In the genomic region with DNA sequence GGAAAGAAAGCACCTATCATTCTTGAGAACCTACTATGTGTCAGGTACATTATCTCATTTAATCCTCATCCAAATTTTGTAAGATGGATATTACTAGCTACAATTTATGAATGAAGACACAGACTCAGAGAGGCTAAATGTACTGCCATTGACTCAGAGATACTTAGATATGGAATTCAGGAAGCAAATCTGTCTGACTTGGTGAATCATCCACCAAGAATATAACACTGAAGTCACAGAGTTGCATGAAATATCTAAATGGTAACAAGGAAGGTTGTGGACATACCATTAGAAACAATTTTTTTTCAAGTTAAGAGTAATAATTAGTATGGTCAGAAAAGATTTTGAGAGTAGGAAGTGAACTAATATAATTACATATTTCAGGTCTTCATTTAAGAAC, we compare ENCODE assay signal across 17 cellular contexts. TPM values are rescaled to one million over a fixed set of nuclear protein-coding genes. Genes with fewer than 3 reads are reported as not detected.
A peak's percentile ranks its signal among the peaks of the same experiment; 100 is the strongest.
DNase-seq lines count a peak whose midpoint lies in the region; TF ChIP-seq lines count a peak whose summit lies in the region.
"Had no signal": no experiment of that assay in that cellular context is flagged by ENCODE, and none has a peak within 500 bp of the region (broad histone marks: within the 10 kb centered on the region; RNA-seq: fewer than 3 reads in every experiment).

No MANE protein-coding gene starts in this region.

- H3K27ac ChIP-seq in mammary epithelial cell (ENCODE audit: insufficient read depth, low read depth, low read length) = no peak overlapping the region
- H3K27ac ChIP-seq in CD8-positive, alpha-beta memory T cell (ENCODE audit: low read depth, low read length) = no peak overlapping the region
- H3K27ac ChIP-seq: colonic mucosa, thyroid gland had no signal

- TF ChIP-seq CTCF in AG10803 (conservative IDR thresholded peaks at IDR 0.05; ENCODE audit: low read length) (no peak), mammary epithelial cell (conservative IDR thresholded peaks at IDR 0.05 in 1 of 2, IDR thresholded peaks at IDR 0.05 in 1 of 2; ENCODE audit: extremely low read depth in 1 of 2, insufficient read depth in 1 of 2, low read depth in 1 of 2, low read length in 2 of 2) (no peak), kidney epithelial cell (IDR thresholded peaks at IDR 0.05; ENCODE audit: insufficient read depth, low read length, poor library complexity, severe bottlenecking) (no peak)

- dilution Hi-C loops in mammary epithelial cell (cut with HindIII; ENCODE audit: low sequenced_read_pairs) = no loop called here

- H3K79me2 ChIP-seq in mammary epithelial cell (ENCODE audit: insufficient read depth, low read length) = no peaks in the 10 kb centered on the region

- peaks cover 3% of the 10 kb centered on the region for H3K9me3 ChIP-seq in mammary epithelial cell (replicated peaks; ENCODE audit: insufficient read depth, low read length)
- no peaks in the 10 kb centered on the region for H3K9me3 ChIP-seq in CD8-positive, alpha-beta memory T cell (ENCODE audit: low read length)
- H3K9me3 ChIP-seq: colonic mucosa, thyroid gland had no signal

- no peaks in the 10 kb centered on the region for H3K36me3 ChIP-seq in mammary epithelial cell (ENCODE audit: insufficient read depth, low read length)
- no peaks in the 10 kb centered on the region for H3K36me3 ChIP-seq in kidney epithelial cell (ENCODE audit: control insufficient read depth, insufficient read depth, low read length)
- H3K36me3 ChIP-seq in CD8-positive, alpha-beta memory T cell (ENCODE audit: insufficient read depth, low read length) = no peaks in the 10 kb centered on the region
- H3K36me3 ChIP-seq: colonic mucosa, thyroid gland had no signal

- peaks cover 0 to 9% (median 2%) of the 10 kb centered on the region in 3 donors for H3K36me3 Mint-ChIP-seq in CD8-positive, alpha-beta memory T cell
- H3K36me3 Mint-ChIP-seq: CD8-positive, alpha-beta T cell had no signal

- H3K4me3 Mint-ChIP-seq in CD8-positive, alpha-beta memory T cell = no peak overlapping the region
- H3K4me3 Mint-ChIP-seq: activated naive CD4-positive, alpha-beta T cell treated with anti-CD3 and anti-CD28 coated beads, Interleukin-2, amount 10 ng/mL, durations not matched to agents 7 days and 5 days; CD8-positive, alpha-beta T cell had no signal

- peaks cover 12 to 54% of the 10 kb centered on the region in 2 donors for H3K27me3 Mint-ChIP-seq in CD8-positive, alpha-beta memory T cell

- H2AFZ ChIP-seq in mammary epithelial cell (ENCODE audit: low read depth, low read length) = no peak overlapping the region

- H3K9me3 Mint-ChIP-seq in CD8-positive, alpha-beta memory T cell = peaks cover 3 to 11% (median 9%) of the 10 kb centered on the region in 5 donors

- intact Hi-C loops in mammary epithelial cell (cut with micrococcal nuclease) = no loop called here

- no TSS peak for BruUV-seq in mammary epithelial cell (replicated peaks; lab: Mats Ljungman, UMichigan)

- H3K9ac ChIP-seq in mammary epithelial cell (ENCODE audit: insufficient read depth, low read length) = no peak overlapping the region

- H3K4me1 Mint-ChIP-seq in CD8-positive, alpha-beta memory T cell = no peaks in the 10 kb centered on the region

- no peak overlapping the region for H3K4me2 ChIP-seq in mammary epithelial cell (ENCODE audit: insufficient read depth, low read depth, low read length)

- H3K27ac Mint-ChIP-seq in CD8-positive, alpha-beta memory T cell = no peak overlapping the region
- H3K27ac Mint-ChIP-seq: activated naive CD4-positive, alpha-beta T cell treated with anti-CD3 and anti-CD28 coated beads, Interleukin-2, amount 10 ng/mL, durations not matched to agents 7 days and 5 days; CD8-positive, alpha-beta T cell had no signal

- CTCF ChIA-PET in mammary epithelial cell (lab: Charles Lee; ENCODE audit: low non-redundant PET) = no interaction called here
- CTCF ChIA-PET in CD8-positive, alpha-beta memory T cell (lab: Charles Lee) = no interaction called here

- H3K27me3 ChIP-seq in mammary epithelial cell (ENCODE audit: insufficient read depth, low read length) (no peaks in the 10 kb centered on the region), kidney epithelial cell (ENCODE audit: control insufficient read depth, insufficient read depth, low read length) (no peaks in the 10 kb centered on the region)
- peaks cover 8% of the 10 kb centered on the region for H3K27me3 ChIP-seq in CD8-positive, alpha-beta memory T cell (ENCODE audit: insufficient read depth, low read length, poor library complexity, severe bottlenecking)
- H3K27me3 ChIP-seq: colonic mucosa, thyroid gland had no signal

- peaks cover 5% of the 10 kb centered on the region for H3K4me1 ChIP-seq in mammary epithelial cell (ENCODE audit: insufficient read depth, low read length)
- H3K4me1 ChIP-seq in CD8-positive, alpha-beta memory T cell (ENCODE audit: insufficient read depth, low read length) = no peaks in the 10 kb centered on the region
- H3K4me1 ChIP-seq: colonic mucosa, thyroid gland had no signal

- POLR2A ChIA-PET in CD8-positive, alpha-beta memory T cell (lab: Charles Lee) = no interaction called here

- H3K4me3 ChIP-seq in AG10803 (ENCODE audit: low read length) = no peak overlapping the region
- no peak overlapping the region for H3K4me3 ChIP-seq in mammary epithelial cell (replicated peaks in 1 of 3; ENCODE audit: insufficient read depth in 1 of 3, low read depth in 2 of 3, low read length in 3 of 3)
- no peak overlapping the region for H3K4me3 ChIP-seq in kidney epithelial cell (ENCODE audit: low read depth, low read length)
- no peak overlapping the region for H3K4me3 ChIP-seq in CD8-positive, alpha-beta memory T cell (ENCODE audit: low read length)
- H3K4me3 ChIP-seq: colonic mucosa, GM12878, thyroid gland had no signal

- in situ Hi-C loops in mammary epithelial cell (cut with MboI; ENCODE audit: low sequenced_read_pairs in 2 of 2) = no loop called here

- DNase-seq in AG10803 (ENCODE audit: low read depth) = peak; percentile 80
- DNase-seq in LoVo (ENCODE audit: low spot score) = peak; percentile 8
- peak; percentile 67 for DNase-seq in mammary epithelial cell
- peak; percentile 25 for DNase-seq in kidney epithelial cell (ENCODE audit: low read depth)
- no peak for DNase-seq in CD8-positive, alpha-beta memory T cell
- DNase-seq in H4 (ENCODE audit: low spot score) = no peak
- no peak for DNase-seq in iPS-NIHi7 (ENCODE audit: extremely low spot score)
- no peak for DNase-seq in OCI-M2 (lab: John Stamatoyannopoulos, UW; ENCODE audit: unreplicated experiment)
- DNase-seq: activated CD4-positive, alpha-beta T cell treated with anti-CD3 and anti-CD28 coated beads, Interleukin-2, amount 50 U/mL, for 48 hours; activated naive CD4-positive, alpha-beta T cell treated with anti-CD3 and anti-CD28 coated beads, Interleukin-2, amount 10 ng/mL, durations not matched to agents 7 days and 5 days; CD8-positive, alpha-beta T cell; colonic mucosa; NCI-H1092 treated with DMSO at 0.1 percent for 48 hours; retina; T-helper 2 cell; thyroid gland had no signal

- no peaks in the 10 kb centered on the region for H4K20me1 ChIP-seq in mammary epithelial cell (ENCODE audit: insufficient read depth, low read length)

RNA-seq across cellular contexts. Expression of a gene that starts 14.6 kb away (rescaled TPM):
- total RNA-seq in mammary epithelial cell (under 1 TPM; 0.50 to 0.89 TPM), kidney epithelial cell (0.13 TPM in 1 of 2 replicates, not detected in the other)
- polyA plus RNA-seq in mammary epithelial cell = 0.14 TPM
- polyA minus RNA-seq in mammary epithelial cell = not detected
- not detected for total RNA-seq in CD8-positive, alpha-beta memory T cell
- polyA plus RNA-seq in CD8-positive, alpha-beta memory T cell = not detected
- total RNA-seq in H4 (2014; rRNA removed; shearing (Covaris generic)) = not detected in 2 replicates
- total RNA-seq: CD8-positive, alpha-beta T cell; GM12878; thyroid gland had no signal

RNA-seq across cellular contexts. Expression of a gene that starts 24.3 kb away (rescaled TPM):
- total RNA-seq in mammary epithelial cell (10 to 100 TPM; 38.0 to 47.3 TPM), kidney epithelial cell (36.9 and 37.6 TPM in 2 replicates)
- 13.7 TPM for polyA plus RNA-seq in mammary epithelial cell
- polyA minus RNA-seq in mammary epithelial cell = 35.0 TPM
- total RNA-seq in CD8-positive, alpha-beta memory T cell = 10 to 100 TPM; 54.0 to 59.9 TPM
- polyA plus RNA-seq in CD8-positive, alpha-beta memory T cell = 16.9 TPM
- total RNA-seq in H4 (2014; rRNA removed; shearing (Covaris generic)) = 25.7 and 30.9 TPM in 2 replicates

Comparison
In these comparisons a context has a peak if more than half of its experiments do, and no peak if none do; other contexts are left out.
1. DNase-seq: peak in AG10803 (single experiment), LoVo (single experiment), mammary epithelial cell (single experiment) and kidney epithelial cell (single experiment); none in CD8-positive, alpha-beta memory T cell (0 of 5), H4 (single experiment), iPS-NIHi7 (single experiment) and OCI-M2 (single experiment).